In the genomic region with DNA sequence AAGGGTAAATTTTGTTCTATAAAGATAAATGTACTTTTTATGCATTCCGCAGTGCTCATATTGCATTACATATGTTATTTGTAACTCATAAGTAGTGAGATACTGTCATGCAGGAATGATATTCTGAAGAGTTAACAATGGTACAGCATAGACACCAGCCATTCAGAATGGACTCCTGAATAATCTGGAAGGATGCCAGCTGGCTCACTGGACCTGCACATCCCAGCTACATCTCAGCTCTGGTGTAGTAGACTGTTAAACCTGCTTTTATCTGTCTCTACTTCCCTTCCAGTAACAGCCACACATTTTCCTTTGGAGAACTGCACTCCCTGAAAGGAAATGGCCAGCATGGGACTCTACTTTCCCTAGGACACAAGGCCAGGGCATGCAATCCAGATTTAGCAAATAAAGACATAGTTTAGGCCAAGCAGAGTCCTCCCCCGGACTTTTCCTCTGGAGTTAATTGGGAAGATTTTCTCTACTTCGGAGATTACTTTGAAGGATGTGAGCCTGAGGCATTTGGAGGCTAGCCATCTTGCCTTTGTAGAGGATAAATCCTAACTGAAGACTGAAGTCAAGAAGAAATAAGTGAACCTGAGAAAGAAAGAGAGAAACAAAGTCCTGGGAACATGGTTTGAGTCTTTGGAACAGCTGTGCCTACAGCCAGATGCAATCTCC, we compare ENCODE assay signal across 10 cellular contexts.
DNase-seq lines count a peak whose midpoint lies in the region; ATAC-seq and TF ChIP-seq lines count a peak whose summit lies in the region.
"Had no signal": no experiment of that assay in that cellular context is flagged by ENCODE, and none has a peak within 500 bp of the region (broad histone marks: within the 10 kb centered on the region; RNA-seq: fewer than 3 reads in every experiment).

No MANE protein-coding gene starts in this region.

- no peak for ATAC-seq in HG02763 (IDR thresholded peaks at IDR 0.05; ENCODE audit: unreplicated experiment)
- no peak for ATAC-seq in stimulated activated naive CD8-positive, alpha-beta T cell treated with anti-CD3 and anti-CD28 coated beads, Interleukin-15, Interleukin-2, amounts not matched to agents 100 U/mL and 50 U/mL, for 24 hours

- no peak for TF ChIP-seq CTCF in nephron progenitor cell (IDR thresholded peaks at IDR 0.05)

- H3K27ac Mint-ChIP-seq in nephron progenitor cell: peak overlapping the region; percentile 88

- DNase-seq in DMS79 treated with DMSO at 0.1 percent for 48 hours (lab: John Stamatoyannopoulos, UW): peak; percentile 4
- no peak for DNase-seq in DMS79 (lab: John Stamatoyannopoulos, UW)
- peak; percentile 34 for DNase-seq in NCI-H2196 (lab: John Stamatoyannopoulos, UW; ENCODE audit: unreplicated experiment)
- peak; percentile 27 for DNase-seq in dedifferentiated amniotic fluid mesenchymal stem cell (ENCODE audit: extremely low spot score)
- DNase-seq in nephron progenitor cell: no peak
- DNase-seq in stimulated activated naive CD8-positive, alpha-beta T cell treated with anti-CD3 and anti-CD28 coated beads, Interleukin-15, Interleukin-2, amounts not matched to agents 100 U/mL and 50 U/mL, for 24 hours: no peak
- no peak for DNase-seq in HCEC 1CT
- DNase-seq: NCI-H2081 treated with DMSO at 0.1 percent for 48 hours; stimulated activated naive CD4-positive, alpha-beta T cell treated with Interleukin-2 at 50 U/mL for 16 hours had no signal

- peaks cover 31% of the 10 kb centered on the region for H3K4me1 Mint-ChIP-seq in nephron progenitor cell

- H3K36me3 Mint-ChIP-seq in nephron progenitor cell (ENCODE audit: low read depth): peaks cover 6% of the 10 kb centered on the region

- no peak overlapping the region for H3K4me3 Mint-ChIP-seq in nephron progenitor cell

- H3K9me3 Mint-ChIP-seq in nephron progenitor cell: peaks cover under 1% of the 10 kb centered on the region

- H3K27me3 Mint-ChIP-seq in nephron progenitor cell (ENCODE audit: low read depth, poor library complexity): no peaks in the 10 kb centered on the region

Comparison
In these comparisons a context has a peak if more than half of its experiments do, and no peak if none do; other contexts are left out.
1. DNase-seq: peak in DMS79 treated with DMSO at 0.1 percent for 48 hours (single experiment), NCI-H2196 (single experiment) and dedifferentiated amniotic fluid mesenchymal stem cell (single experiment); none in DMS79 (single experiment), nephron progenitor cell (single experiment), stimulated activated naive CD8-positive, alpha-beta T cell treated with anti-CD3 and anti-CD28 coated beads, Interleukin-15, Interleukin-2, amounts not matched to agents 100 U/mL and 50 U/mL, for 24 hours (single experiment) and HCEC 1CT (single experiment).